1 cellular context compared by ENCODE assay signal in the genomic region with DNA sequence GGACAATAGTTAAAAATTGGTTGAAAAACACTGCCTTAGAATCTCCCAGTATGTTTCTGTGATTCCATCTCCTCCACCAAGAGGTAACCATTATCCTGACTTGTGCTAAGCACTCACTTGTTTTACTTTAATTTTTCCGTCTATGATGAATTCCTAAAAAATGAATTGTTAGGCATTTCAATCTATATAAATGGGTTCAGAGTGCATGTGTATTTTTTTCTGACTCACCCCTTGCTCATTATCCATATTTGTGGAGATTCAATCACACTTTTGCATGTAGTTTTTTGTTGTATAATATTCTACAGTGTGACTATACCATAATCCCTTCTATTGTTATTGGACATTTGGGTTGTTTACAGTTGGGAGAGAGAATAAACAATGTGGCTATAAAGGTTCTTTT.
TF ChIP-seq lines count a peak whose summit lies in the region.

No MANE protein-coding gene starts in this region.

TF ChIP-seq in endothelial cell of umbilical vein, 7 proteins besides CTCF, POLR2A, EP300 and RAD21:
- TF ChIP-seq GATA2 (IDR thresholded peaks at IDR 0.05; ENCODE audit: insufficient read depth, insufficient read length, low read depth, low read length) (no peak), JUN (IDR thresholded peaks at IDR 0.05; ENCODE audit: borderline replicate concordance, insufficient read depth, insufficient read length, low read depth) (no peak), POLR2AphosphoS5 (IDR thresholded peaks at IDR 0.05; ENCODE audit: insufficient read depth, low read depth, low read length) (no peak), EZH2 (IDR thresholded peaks at IDR 0.05; ENCODE audit: borderline replicate concordance, low read depth, low read length, severe bottlenecking) (no peak), MYC (IDR thresholded peaks at IDR 0.05; ENCODE audit: low read depth, low read length) (no peak), FOS (IDR thresholded peaks at IDR 0.05; ENCODE audit: borderline replicate concordance, insufficient read depth, low read length) (no peak)
- TF ChIP-seq, protein P1, sequence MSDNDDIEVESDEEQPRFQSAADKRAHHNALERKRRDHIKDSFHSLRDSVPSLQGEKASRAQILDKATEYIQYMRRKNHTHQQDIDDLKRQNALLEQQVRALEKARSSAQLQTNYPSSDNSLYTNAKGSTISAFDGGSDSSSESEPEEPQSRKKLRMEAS (IDR thresholded peaks at IDR 0.05; ENCODE audit: insufficient read depth, insufficient read length) = no peak
